Comparison of ENCODE assay signal across 8 cellular contexts in the genomic region with DNA sequence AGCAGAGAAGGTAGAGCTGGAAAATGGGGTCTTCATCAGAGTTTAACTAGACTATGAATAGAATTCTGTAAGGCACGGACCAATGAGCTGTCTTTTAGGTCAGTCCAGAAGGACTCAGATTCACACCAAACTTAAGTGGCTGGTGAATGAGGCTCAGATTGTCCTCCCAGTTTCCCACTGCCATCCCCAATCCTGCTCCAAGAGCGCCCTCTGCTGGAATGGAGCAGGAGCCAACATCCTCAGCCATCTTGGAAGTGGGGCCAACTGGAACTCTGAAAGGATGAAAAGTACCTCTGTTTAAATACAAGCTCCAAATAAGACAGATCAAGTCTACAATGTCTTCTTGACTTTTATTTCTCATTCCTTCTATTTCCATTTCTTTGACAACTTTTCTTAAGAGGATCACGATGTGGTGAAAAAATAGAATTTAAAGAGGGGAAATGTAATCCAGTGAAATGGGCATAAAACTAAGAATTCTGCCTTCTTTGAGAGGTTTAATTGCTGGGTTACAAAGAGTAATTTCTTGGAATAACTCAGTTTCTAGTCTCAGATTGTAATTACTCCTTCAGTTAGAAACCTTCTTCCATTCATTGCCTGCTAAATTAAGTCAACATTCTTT.
DNase-seq lines count a peak whose midpoint lies in the region; ATAC-seq, FAIRE-seq and TF ChIP-seq lines count a peak whose summit lies in the region.

No MANE protein-coding gene starts in this region.

- H3K4me3 Mint-ChIP-seq in activated naive CD4-positive, alpha-beta T cell treated with anti-CD3 and anti-CD28 coated beads for 36 hours = no peak overlapping the region
- no peak overlapping the region for H3K4me3 Mint-ChIP-seq in glutamatergic neuron (ENCODE audit: unreplicated experiment)

- no peaks in the 10 kb centered on the region for H3K9me3 Mint-ChIP-seq in activated naive CD4-positive, alpha-beta T cell treated with anti-CD3 and anti-CD28 coated beads for 36 hours
- H3K9me3 Mint-ChIP-seq in glutamatergic neuron (ENCODE audit: unreplicated experiment) = no peaks in the 10 kb centered on the region

- H3K36me3 Mint-ChIP-seq in activated naive CD4-positive, alpha-beta T cell treated with anti-CD3 and anti-CD28 coated beads for 36 hours (ENCODE audit: low read depth) = no peaks in the 10 kb centered on the region
- no peaks in the 10 kb centered on the region for H3K36me3 Mint-ChIP-seq in glutamatergic neuron (ENCODE audit: unreplicated experiment)

- peak; percentile 72 for DNase-seq in MV-4-11 (lab: John Stamatoyannopoulos, UW)
- peak; percentile 87 for DNase-seq in SK-N-DZ (ENCODE audit: low spot score)
- DNase-seq in activated naive CD4-positive, alpha-beta T cell treated with anti-CD3 and anti-CD28 coated beads for 36 hours = peak; percentile 91
- peak; percentile 86 for DNase-seq in glutamatergic neuron
- DNase-seq in posterior vena cava (ENCODE audit: low spot score) = peak; percentile 95
- DNase-seq in ureter (ENCODE audit: low spot score) = peak; percentile 89

- intact Hi-C loops in activated naive CD4-positive, alpha-beta T cell treated with anti-CD3 and anti-CD28 coated beads for 36 hours (cut with micrococcal nuclease) = loop anchor here (1.0 to 5.0 kb wide), 14 partner anchors 120 to 1637 kb away; no protein-coding TSS in a partner anchor
- intact Hi-C loops in posterior vena cava (cut with DNase I) = loop anchor here in 1 of 2 donors (10.0 kb wide), 1 partner anchor 1210 kb away; the partner anchor contains the start of gene BCL6

- peaks cover 39% of the 10 kb centered on the region for H3K4me1 Mint-ChIP-seq in activated naive CD4-positive, alpha-beta T cell treated with anti-CD3 and anti-CD28 coated beads for 36 hours (ENCODE audit: low read depth)
- H3K4me1 Mint-ChIP-seq in glutamatergic neuron (ENCODE audit: low read depth, unreplicated experiment) = no peaks in the 10 kb centered on the region

- no peak overlapping the region for H3K27ac Mint-ChIP-seq in activated naive CD4-positive, alpha-beta T cell treated with anti-CD3 and anti-CD28 coated beads for 36 hours
- H3K27ac Mint-ChIP-seq in glutamatergic neuron (ENCODE audit: unreplicated experiment) = no peak overlapping the region

- peak; percentile 82 for FAIRE-seq in A204.1 (lab: Jason Lieb, UNC)

- CTCF ChIA-PET in activated naive CD4-positive, alpha-beta T cell treated with anti-CD3 and anti-CD28 coated beads for 36 hours (lab: Charles Lee) = interaction anchor here (0.5 to 8.5 kb wide), 61 partner anchors 10 to 1274 kb away, joined by 3 to 245 read pairs (median 4); partner anchors contain the start of gene BCL6

- ATAC-seq in GM18867 (IDR thresholded peaks at IDR 0.05; ENCODE audit: unreplicated experiment) = peak; percentile 85

- H3K27me3 Mint-ChIP-seq in activated naive CD4-positive, alpha-beta T cell treated with anti-CD3 and anti-CD28 coated beads for 36 hours (ENCODE audit: low read depth) = no peaks in the 10 kb centered on the region
- H3K27me3 Mint-ChIP-seq in glutamatergic neuron (ENCODE audit: unreplicated experiment) = no peaks in the 10 kb centered on the region

- TF ChIP-seq CTCF in glutamatergic neuron (IDR thresholded peaks at IDR 0.05; ENCODE audit: partially characterized antibody, unreplicated experiment) = peak; percentile 95

Comparison
In these comparisons a context has a peak if more than half of its experiments do, and no peak if none do; other contexts are left out.
1. Peak in every context shown above with its lines: DNase-seq and ATAC-seq.